ENCODE assay signal across 1 cellular context in genomic region chr2:227295806-227296205, GRCh38.
TF ChIP-seq lines count a peak whose summit lies in the region.

No MANE protein-coding gene starts in this region.

TF ChIP-seq in HepG2, 621 proteins besides CTCF, POLR2A, EP300 and RAD21 (continued from another document and continues in another):
- TF ChIP-seq ZNF280D (CRISPR knock-in tag; IDR thresholded peaks at IDR 0.05) (no peak), ZNF577 (CRISPR knock-in tag; IDR thresholded peaks at IDR 0.05; ENCODE audit: borderline replicate concordance, low read depth) (no peak), TFAP4 (IDR thresholded peaks at IDR 0.05; ENCODE audit: borderline replicate concordance, low read depth) (peak; percentile 59), SOX6 (IDR thresholded peaks at IDR 0.05) (no peak), SOX6 (CRISPR knock-in tag; IDR thresholded peaks at IDR 0.05) (peak; percentile 62), ISL2 (CRISPR knock-in tag; IDR thresholded peaks at IDR 0.05) (0 out of 2 replicates have a peak, but pooled peaks have one; percentile 7), ZHX1 (CRISPR knock-in tag; IDR thresholded peaks at IDR 0.05; ENCODE audit: low read depth) (no peak), AHDC1 (CRISPR knock-in tag; IDR thresholded peaks at IDR 0.05; ENCODE audit: borderline replicate concordance) (peak; percentile 84), ZNF331 (CRISPR knock-in tag; IDR thresholded peaks at IDR 0.05) (peak; percentile 10; the same call in 1 of the 2 replicates), DRAP1 (CRISPR knock-in tag; IDR thresholded peaks at IDR 0.05) (0 out of 2 replicates have a peak, but pooled peaks have one; percentile 11), NR2F6 (IDR thresholded peaks at IDR 0.05) (0 out of 2 replicates have a peak, but pooled peaks have one; percentile 39), NR2F6 (CRISPR knock-in tag; IDR thresholded peaks at IDR 0.05) (no peak), TBX2 (CRISPR knock-in tag; IDR thresholded peaks at IDR 0.05; ENCODE audit: borderline replicate concordance) (peak; percentile 53), BCL6 (CRISPR knock-in tag; IDR thresholded peaks at IDR 0.05) (peak; percentile 78), MIXL1 (CRISPR knock-in tag; IDR thresholded peaks at IDR 0.05) (peak; percentile 31; the same call in 1 of the 2 replicates), ZUFSP (CRISPR knock-in tag; IDR thresholded peaks at IDR 0.05; ENCODE audit: borderline replicate concordance) (no peak), PAXIP1 (CRISPR knock-in tag; conservative IDR thresholded peaks at IDR 0.05) (peak; percentile 57), ARID5B (CRISPR knock-in tag; IDR thresholded peaks at IDR 0.05) (peak; percentile 77), ZGPAT (CRISPR knock-in tag; IDR thresholded peaks at IDR 0.05) (peak; percentile 39; the same call in 1 of the 2 replicates), ZNF816 (CRISPR knock-in tag; IDR thresholded peaks at IDR 0.05; ENCODE audit: borderline replicate concordance) (0 out of 2 replicates have a peak, but pooled peaks have one; percentile 21), MAX (IDR thresholded peaks at IDR 0.05) (peak; percentile 63), HMG20A (CRISPR knock-in tag; IDR thresholded peaks at IDR 0.05; ENCODE audit: borderline replicate concordance) (peak; percentile 52; the same call in 1 of the 2 replicates), ZFX (CRISPR knock-in tag; IDR thresholded peaks at IDR 0.05; ENCODE audit: low read depth) (peak; percentile 56; the same call in 1 of the 2 replicates), SOX13 (IDR thresholded peaks at IDR 0.05) (no peak), SOX13 (CRISPR knock-in tag; conservative IDR thresholded peaks at IDR 0.05 in 1 of 2, IDR thresholded peaks at IDR 0.05 in 1 of 2) (peak in 1 of 2 experiments; percentile 49; a peak in 1 of 4 replicates)
